In the genomic region with DNA sequence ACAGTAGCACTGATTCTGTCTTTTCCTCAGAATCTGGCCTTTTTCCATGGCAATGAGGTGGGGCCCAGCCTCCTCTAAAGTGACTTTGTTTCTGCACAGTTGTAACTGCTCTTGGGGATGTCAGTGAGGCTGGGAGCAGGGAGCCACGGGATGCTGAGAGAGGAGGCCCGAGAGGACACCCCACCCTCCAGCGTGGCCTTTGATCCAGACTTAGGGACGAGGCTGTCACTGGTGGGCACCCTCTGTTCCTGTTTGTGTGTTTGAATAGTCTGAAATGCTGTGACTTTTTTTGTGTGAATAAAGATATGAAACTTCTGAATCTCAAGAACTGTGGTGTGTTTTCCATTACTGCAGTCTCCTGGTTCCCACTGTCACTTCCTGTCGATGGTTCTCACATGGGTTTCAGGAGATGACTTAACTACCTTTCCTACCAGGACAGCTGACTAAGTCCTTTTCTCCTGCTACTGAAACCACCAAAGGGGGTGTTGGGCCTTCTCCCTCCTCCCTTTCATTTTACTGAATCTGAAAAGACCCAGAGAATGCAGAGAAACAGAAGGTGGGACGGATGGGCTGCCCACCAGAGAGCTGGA, we compare ENCODE assay signal across 1 cellular context.
TF ChIP-seq lines count a peak whose summit lies in the region.

No MANE protein-coding gene starts in this region.

TF ChIP-seq in IMR-90, 13 proteins besides CTCF, POLR2A, EP300 and RAD21:
- TF ChIP-seq MAFK (IDR thresholded peaks at IDR 0.05; ENCODE audit: low read depth, low read length) (peak; percentile 22; the same call in 1 of the 2 replicates), ELK1 (IDR thresholded peaks at IDR 0.05; ENCODE audit: borderline replicate concordance, low read depth, low read length) (no peak), BHLHE40 (IDR thresholded peaks at IDR 0.05; ENCODE audit: low read depth, low read length) (no peak), MAZ (IDR thresholded peaks at IDR 0.05; ENCODE audit: borderline replicate concordance, low read depth, low read length) (no peak)
